Comparison of ENCODE assay signal across 18 cellular contexts in genomic region chr9:5321058-5321457, GRCh38. TPM values are rescaled to one million over a fixed set of nuclear protein-coding genes. Genes with fewer than 3 reads are reported as not detected.
DNase-seq lines count a peak whose midpoint lies in the region; ATAC-seq and TF ChIP-seq lines count a peak whose summit lies in the region.
"Had no signal": no experiment of that assay in that cellular context is flagged by ENCODE, and none has a peak within 500 bp of the region (broad histone marks: within the 10 kb centered on the region; RNA-seq: fewer than 3 reads in every experiment).

No MANE protein-coding gene starts in this region.

- 5% methylated on average over 1 of the region's 1 CpG for WGBS in GM23248 (ENCODE audit: low coverage in 1 of 2, low lambda C conversion rate in 2 of 2, missing lambda C conversion rate in 2 of 2), 2 experiments

- no peak for ATAC-seq in activated CD4-positive, CD25-positive, alpha-beta regulatory T cell treated with anti-CD3 and anti-CD28 coated beads, Interleukin-2, amount 50 U/mL, for 24 hours
- ATAC-seq: activated naive CD4-positive, alpha-beta T cell treated with anti-CD3 and anti-CD28 coated beads, Interleukin-2, amount 50 U/mL, for 72 hours; lower lobe of right lung; sciatic nerve; stimulated activated naive B cell treated with anti-CD40 and anti-IgM and Interleukin-4, amounts not matched to agents 10 μg/mL and 1 μg/mL and 100 μg/mL, for 72 hours had no signal

- H3K27me3 ChIP-seq in GM23248 (replicated peaks; ENCODE audit: insufficient read depth): no peaks in the 10 kb centered on the region; the same call in 1 of the 2 replicates
- H3K27me3 ChIP-seq: BLaER1 treated with 17β-estradiol and CSF1 and Interleukin-3, amounts not matched to agents 10 nM and 100 nM; esophagus muscularis mucosa had no signal

- TF ChIP-seq CTCF in C4-2B (conservative IDR thresholded peaks at IDR 0.05) (peak; percentile 20), fibroblast of the aortic adventitia (IDR thresholded peaks at IDR 0.05; ENCODE audit: insufficient read depth, low read length) (peak; percentile 12)

- no peaks in the 10 kb centered on the region for H3K9me3 ChIP-seq in GM23248 (ENCODE audit: low read depth)
- H3K9me3 ChIP-seq: SK-N-SH had no signal

- no peak overlapping the region for H2AFZ ChIP-seq in GM23248

- H3K4me3 ChIP-seq in GM23248: no peak overlapping the region
- no peak overlapping the region for H3K4me3 ChIP-seq in fibroblast of the aortic adventitia (ENCODE audit: low read depth, low read length)
- H3K4me3 ChIP-seq: BLaER1 treated with 17β-estradiol and CSF1 and Interleukin-3, amounts not matched to agents 10 nM and 100 nM; esophagus muscularis mucosa; lower lobe of right lung had no signal

- peak; percentile 5 for DNase-seq in GM23248
- DNase-seq in SW480 (ENCODE audit: low spot score): peak; percentile 12
- DNase-seq in fibroblast of the aortic adventitia (ENCODE audit: low read depth): no peak
- no peak for DNase-seq in activated CD8-positive, alpha-beta memory T cell treated with anti-CD3 and anti-CD28 coated beads for 24 hours
- DNase-seq in GM03348 (ENCODE audit: low spot score): no peak
- DNase-seq in NCI-H2081 treated with DMSO at 0.1 percent for 48 hours (lab: John Stamatoyannopoulos, UW): no peak
- DNase-seq: lower lobe of right lung; SK-N-SH; stimulated activated naive B cell treated with anti-CD40 and anti-IgM and Interleukin-4, amounts not matched to agents 10 μg/mL and 1 μg/mL and 100 μg/mL, for 72 hours had no signal

- no peak overlapping the region for H3K9ac ChIP-seq in GM23248
- H3K9ac ChIP-seq: BLaER1 treated with 17β-estradiol and CSF1 and Interleukin-3, amounts not matched to agents 10 nM and 100 nM; KMS-11; SK-N-SH had no signal

- H3F3A ChIP-seq in GM23248 (ENCODE audit: insufficient read depth): no peaks in the 10 kb centered on the region

- no peaks in the 10 kb centered on the region for H3K9me2 ChIP-seq in GM23248 (ENCODE audit: insufficient read depth)
- H3K9me2 ChIP-seq: SK-N-SH had no signal

- no peak overlapping the region for H3K4me2 ChIP-seq in GM23248 (ENCODE audit: unreplicated experiment)
- H3K4me2 ChIP-seq: KMS-11, SK-N-SH had no signal

- in situ Hi-C loops in GM23248 (cut with MboI): no loop called here

- no peaks in the 10 kb centered on the region for H3K79me2 ChIP-seq in GM23248 (ENCODE audit: insufficient read depth)

- no peaks in the 10 kb centered on the region for H3K36me3 ChIP-seq in GM23248 (ENCODE audit: low read depth)
- H3K36me3 ChIP-seq: BLaER1 treated with 17β-estradiol and CSF1 and Interleukin-3, amounts not matched to agents 10 nM and 100 nM; esophagus muscularis mucosa; lower lobe of right lung had no signal

- H4K20me1 ChIP-seq in GM23248 (ENCODE audit: insufficient read depth): no peaks in the 10 kb centered on the region
- H4K20me1 ChIP-seq: BLaER1 treated with 17β-estradiol and CSF1 and Interleukin-3, amounts not matched to agents 10 nM and 100 nM had no signal

- H3K27ac ChIP-seq in C4-2B (no peak overlapping the region), GM23248 (no peak overlapping the region)
- H3K27ac ChIP-seq: BLaER1 treated with 17β-estradiol and CSF1 and Interleukin-3, amounts not matched to agents 10 nM and 100 nM; esophagus muscularis mucosa; KMS-11; lower lobe of right lung had no signal

- H3K4me1 ChIP-seq in GM23248 (ENCODE audit: insufficient read depth): no peaks in the 10 kb centered on the region
- H3K4me1 ChIP-seq: esophagus muscularis mucosa, lower lobe of right lung had no signal

RNA-seq across cellular contexts. Expression of gene RLN2, which starts 16.5 kb away (rescaled TPM):
- total RNA-seq in GM23248 (2014; rRNA removed; shearing (Covaris generic)): not detected in 2 replicates
- polyA plus RNA-seq in GM23248 (2016; fragmentation: Nextera tagmentation; extraction: Ambion mirVana): not detected in 2 replicates
- total RNA-seq in fibroblast of the aortic adventitia (ENCODE audit: low replicate concordance): not detected in 2 replicates
- total RNA-seq: esophagus muscularis mucosa, sciatic nerve, urinary bladder had no signal
- polyA plus RNA-seq: neural cell had no signal

RNA-seq across cellular contexts. Expression of gene RLN1, which starts 18.6 kb away (rescaled TPM):
- total RNA-seq in GM23248 (2014; rRNA removed; shearing (Covaris generic)): not detected in 2 replicates
- polyA plus RNA-seq in GM23248 (2016; fragmentation: Nextera tagmentation; extraction: Ambion mirVana): not detected in 2 replicates
- total RNA-seq in fibroblast of the aortic adventitia (ENCODE audit: low replicate concordance): 0.18 TPM in 1 of 2 replicates, not detected in the other
- total RNA-seq: esophagus muscularis mucosa, lower lobe of right lung, sciatic nerve had no signal
- polyA plus RNA-seq: neural cell, urinary bladder had no signal

Comparison
In these comparisons a context has a peak if more than half of its experiments do, and no peak if none do; other contexts are left out.
1. DNase-seq: peak in GM23248 (single experiment) and SW480 (single experiment); none in fibroblast of the aortic adventitia (single experiment), activated CD8-positive, alpha-beta memory T cell treated with anti-CD3 and anti-CD28 coated beads for 24 hours (single experiment), GM03348 (single experiment) and NCI-H2081 treated with DMSO at 0.1 percent for 48 hours (single experiment).